8 cellular contexts compared by ENCODE assay signal in genomic region chr5:72018158-72018803, GRCh38.
DNase-seq lines count a peak whose midpoint lies in the region; ATAC-seq and TF ChIP-seq lines count a peak whose summit lies in the region.

No MANE protein-coding gene starts in this region.

- H3K4me1 ChIP-seq in SJSA1 (replicated peaks) (peaks cover 12% of the 10 kb centered on the region), hepatocyte (ENCODE audit: insufficient read depth) (peaks cover 11% of the 10 kb centered on the region)

- H3K36me3 ChIP-seq in SJSA1 = no peaks in the 10 kb centered on the region
- H3K36me3 ChIP-seq in hepatocyte (replicated peaks; ENCODE audit: insufficient read depth, low read depth) = no peaks in the 10 kb centered on the region

- peak; percentile 65 for TF ChIP-seq CTCF in hepatocyte (IDR thresholded peaks at IDR 0.05; ENCODE audit: poor library complexity)

- H3K9me3 ChIP-seq in SJSA1 (replicated peaks) (peaks cover 6% of the 10 kb centered on the region; the same call in 1 of the 2 replicates), hepatocyte (ENCODE audit: low read depth) (no peaks in the 10 kb centered on the region)

- DNase-seq in DMS53 treated with DMSO at 0.1 percent for 48 hours (lab: John Stamatoyannopoulos, UW; ENCODE audit: unreplicated experiment) (peak; percentile 45), SJSA1 (ENCODE audit: low read depth in 1 of 2, low spot score in 2 of 2) (peak; percentile 30 to 58), hepatocyte (ENCODE audit: low spot score) (peak; percentile 67), putamen (ENCODE audit: low spot score) (no peak)
- DNase-seq in activated naive CD4-positive, alpha-beta T cell treated with anti-CD3 and anti-CD28 coated beads, Interleukin-2, amount 50 U/mL, for 16 hours = peak; percentile 63
- DNase-seq in stimulated activated CD4-positive, alpha-beta T cell treated with anti-CD3 and anti-CD28 coated beads, Interleukin-4, amount 100 ng/mL, for 1 hour = peak; percentile 60

- H3K27me3 ChIP-seq in SJSA1 (replicated peaks) (no peaks in the 10 kb centered on the region), hepatocyte (no peaks in the 10 kb centered on the region)

- H3K4me2 ChIP-seq in hepatocyte = no peak overlapping the region

- H2AFZ ChIP-seq in hepatocyte = no peak overlapping the region

- H3K9me2 ChIP-seq in hepatocyte (replicated peaks; ENCODE audit: insufficient read depth) = no peaks in the 10 kb centered on the region

- WGBS in hepatocyte (ENCODE audit: low lambda C conversion rate, missing lambda C conversion rate) = 33% methylated on average over 1 of the region's 1 CpG

- ATAC-seq in HG02759 (IDR thresholded peaks at IDR 0.05; ENCODE audit: unreplicated experiment) (peak; percentile 59), HG03378 (IDR thresholded peaks at IDR 0.05; ENCODE audit: unreplicated experiment) (no peak)

- H3K4me3 ChIP-seq in SJSA1 = no peak overlapping the region
- H3K4me3 ChIP-seq in hepatocyte = no peak overlapping the region

- no peaks in the 10 kb centered on the region for H4K20me1 ChIP-seq in hepatocyte (ENCODE audit: insufficient read depth, poor library complexity, severe bottlenecking)

- no peak overlapping the region for H3K27ac ChIP-seq in SJSA1
- no peak overlapping the region for H3K27ac ChIP-seq in hepatocyte

- no peaks in the 10 kb centered on the region for H3K79me2 ChIP-seq in hepatocyte
